In the genomic region with DNA sequence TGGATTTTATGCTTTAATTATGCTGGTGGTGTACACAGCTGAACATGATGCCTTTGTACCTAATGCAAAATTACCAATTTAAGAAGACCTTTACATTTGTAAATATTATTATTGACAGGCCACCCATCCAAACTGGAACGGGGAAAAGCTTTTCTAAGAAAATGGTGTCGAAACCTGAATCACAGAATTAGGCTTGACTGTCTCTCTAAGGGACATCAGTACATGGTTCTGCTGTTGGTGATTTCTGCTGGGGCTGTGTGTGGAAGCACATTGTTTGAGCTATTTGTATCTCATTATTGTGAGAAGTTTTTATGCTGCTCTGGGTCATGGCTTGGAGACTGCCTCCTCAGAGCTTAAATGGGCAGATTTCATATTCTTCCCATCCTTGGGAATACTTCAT, we compare ENCODE assay signal across 17 cellular contexts.
DNase-seq lines count a peak whose midpoint lies in the region; ATAC-seq and TF ChIP-seq lines count a peak whose summit lies in the region.
"Had no signal": no experiment of that assay in that cellular context is flagged by ENCODE, and none has a peak within 500 bp of the region (broad histone marks: within the 10 kb centered on the region; RNA-seq: fewer than 3 reads in every experiment).

No MANE protein-coding gene starts in this region.

- ATAC-seq in HG02840 (IDR thresholded peaks at IDR 0.05; ENCODE audit: low FRiP score, unreplicated experiment) = no peak
- ATAC-seq: Right ventricle myocardium inferior, SK-N-SH treated with all-trans-retinoic acid at 6 μM for 48 hours had no signal

- no peaks in the 10 kb centered on the region for H3K36me3 ChIP-seq in neural cell (ENCODE audit: insufficient read depth, low read length)
- H3K36me3 ChIP-seq: BLaER1 treated with 17β-estradiol and CSF1 and Interleukin-3, amounts not matched to agents 10 nM and 100 nM had no signal

- peaks cover 5% of the 10 kb centered on the region for H3F3A ChIP-seq in neural cell (ENCODE audit: insufficient read depth, low read length, poor library complexity, severe bottlenecking)

- TF ChIP-seq RAD21 in neural cell (conservative IDR thresholded peaks at IDR 0.05) = no peak

- H3K27ac Mint-ChIP-seq in activated naive CD4-positive, alpha-beta T cell treated with anti-CD3 and anti-CD28 coated beads for 36 hours = no peak overlapping the region
- no peak overlapping the region for H3K27ac Mint-ChIP-seq in activated T-helper 2 cell treated with anti-CD3 and anti-CD28 coated beads, Interferon-gamma antibody, Interleukin-2, Interleukin-4, amounts not matched to agents 10 μg/mL and 5 μg/mL and 100 μg/mL, durations not matched to agents 14 hours and 24 hours and 36 hours

- no peak overlapping the region for H2AFZ ChIP-seq in neural cell (ENCODE audit: low read depth, low read length)

- H3K9me3 ChIP-seq in neural cell (ENCODE audit: low read length) = no peaks in the 10 kb centered on the region
- H3K9me3 ChIP-seq: BLaER1 treated with 17β-estradiol and CSF1 and Interleukin-3, amounts not matched to agents 10 nM and 100 nM had no signal

- H3K27ac ChIP-seq in dorsolateral prefrontal cortex (peak overlapping the region; percentile 11 to 97 (median 91)), neural cell (ENCODE audit: low read length) (peak overlapping the region; percentile 22)
- H3K27ac ChIP-seq: 22Rv1; BLaER1 treated with 17β-estradiol and CSF1 and Interleukin-3, amounts not matched to agents 10 nM and 100 nM had no signal

- TF ChIP-seq EP300 in neural cell (conservative IDR thresholded peaks at IDR 0.05; ENCODE audit: poor library complexity, severe bottlenecking) = no peak

- H3K9me3 Mint-ChIP-seq in activated naive CD4-positive, alpha-beta T cell treated with anti-CD3 and anti-CD28 coated beads for 36 hours = no peaks in the 10 kb centered on the region
- no peaks in the 10 kb centered on the region for H3K9me3 Mint-ChIP-seq in activated T-helper 2 cell treated with anti-CD3 and anti-CD28 coated beads, Interferon-gamma antibody, Interleukin-2, Interleukin-4, amounts not matched to agents 10 μg/mL and 5 μg/mL and 100 μg/mL, durations not matched to agents 14 hours and 24 hours and 36 hours

- peak overlapping the region in 58 of 59 donors; percentile 2 to 71 (median 47) for H3K4me3 ChIP-seq in dorsolateral prefrontal cortex
- H3K4me3 ChIP-seq in neural cell (ENCODE audit: low read length) = no peak overlapping the region
- H3K4me3 ChIP-seq: BLaER1 treated with 17β-estradiol and CSF1 and Interleukin-3, amounts not matched to agents 10 nM and 100 nM had no signal

- H3K27me3 ChIP-seq in dorsolateral prefrontal cortex = no peaks in the 10 kb centered on the region
- H3K27me3 ChIP-seq in neural cell (ENCODE audit: insufficient read depth, low read depth, low read length) = no peaks in the 10 kb centered on the region
- H3K27me3 ChIP-seq: BLaER1 treated with 17β-estradiol and CSF1 and Interleukin-3, amounts not matched to agents 10 nM and 100 nM had no signal

- intact Hi-C loops in dorsolateral prefrontal cortex (cut with DNase I) = loop anchor here (2.0 to 5.0 kb wide), 3 partner anchors 16 to 419 kb away; a partner anchor contains a TSS
- intact Hi-C loops in activated naive CD4-positive, alpha-beta T cell treated with anti-CD3 and anti-CD28 coated beads for 36 hours (cut with micrococcal nuclease) = no loop called here
- intact Hi-C loops in activated T-helper 2 cell treated with anti-CD3 and anti-CD28 coated beads, Interferon-gamma antibody, Interleukin-2, Interleukin-4, amounts not matched to agents 10 μg/mL and 5 μg/mL and 100 μg/mL, durations not matched to agents 14 hours and 24 hours and 36 hours (cut with micrococcal nuclease) = no loop called here

- peaks cover 18% of the 10 kb centered on the region for H3K79me2 ChIP-seq in neural cell (replicated peaks; ENCODE audit: insufficient read depth, low read length)

- no peak overlapping the region for H3K4me3 Mint-ChIP-seq in activated naive CD4-positive, alpha-beta T cell treated with anti-CD3 and anti-CD28 coated beads for 36 hours
- H3K4me3 Mint-ChIP-seq in activated T-helper 2 cell treated with anti-CD3 and anti-CD28 coated beads, Interferon-gamma antibody, Interleukin-2, Interleukin-4, amounts not matched to agents 10 μg/mL and 5 μg/mL and 100 μg/mL, durations not matched to agents 14 hours and 24 hours and 36 hours (ENCODE audit: low read depth) = no peak overlapping the region

- H3K9ac ChIP-seq in neural cell (ENCODE audit: low read length) = peak overlapping the region; percentile 9
- H3K9ac ChIP-seq: BLaER1 treated with 17β-estradiol and CSF1 and Interleukin-3, amounts not matched to agents 10 nM and 100 nM had no signal

- H4K20me1 ChIP-seq in neural cell (ENCODE audit: insufficient read depth) = no peaks in the 10 kb centered on the region
- H4K20me1 ChIP-seq: BLaER1 treated with 17β-estradiol and CSF1 and Interleukin-3, amounts not matched to agents 10 nM and 100 nM had no signal

- H3K4me2 ChIP-seq in neural cell (ENCODE audit: low read length) = no peak overlapping the region
- H3K4me2 ChIP-seq: BLaER1 treated with 17β-estradiol and CSF1 and Interleukin-3, amounts not matched to agents 10 nM and 100 nM had no signal

- H3K27me3 Mint-ChIP-seq in activated naive CD4-positive, alpha-beta T cell treated with anti-CD3 and anti-CD28 coated beads for 36 hours (ENCODE audit: low read depth) = peaks cover 27% of the 10 kb centered on the region
- peaks cover 20% of the 10 kb centered on the region for H3K27me3 Mint-ChIP-seq in activated T-helper 2 cell treated with anti-CD3 and anti-CD28 coated beads, Interferon-gamma antibody, Interleukin-2, Interleukin-4, amounts not matched to agents 10 μg/mL and 5 μg/mL and 100 μg/mL, durations not matched to agents 14 hours and 24 hours and 36 hours (ENCODE audit: low read depth)

- CTCF ChIA-PET in activated naive CD4-positive, alpha-beta T cell treated with anti-CD3 and anti-CD28 coated beads for 36 hours (lab: Charles Lee) = no interaction called here

- H3K36me3 Mint-ChIP-seq in activated naive CD4-positive, alpha-beta T cell treated with anti-CD3 and anti-CD28 coated beads for 36 hours (ENCODE audit: low read depth) = no peaks in the 10 kb centered on the region
- no peaks in the 10 kb centered on the region for H3K36me3 Mint-ChIP-seq in activated T-helper 2 cell treated with anti-CD3 and anti-CD28 coated beads, Interferon-gamma antibody, Interleukin-2, Interleukin-4, amounts not matched to agents 10 μg/mL and 5 μg/mL and 100 μg/mL, durations not matched to agents 14 hours and 24 hours and 36 hours (ENCODE audit: low read depth)

- peak in 1 of 56 donors; percentile 4 for TF ChIP-seq CTCF in dorsolateral prefrontal cortex (IDR thresholded peaks at IDR 0.05 in 54 of 56, conservative IDR thresholded peaks at IDR 0.05 in 2 of 56; ENCODE audit: low read depth in 1 of 56, partially characterized antibody in 56 of 56)
- no peak for TF ChIP-seq CTCF in neural cell (IDR thresholded peaks at IDR 0.05; ENCODE audit: poor library complexity, severe bottlenecking)

- DNase-seq in NCI-H748 (lab: John Stamatoyannopoulos, UW; ENCODE audit: unreplicated experiment) (peak; percentile 22), NCI-H748 treated with DMSO at 0.1 percent for 48 hours (lab: John Stamatoyannopoulos, UW) (no peak), dorsolateral prefrontal cortex (no peak), SHP77 (lab: John Stamatoyannopoulos, UW) (no peak)
- DNase-seq in activated naive CD4-positive, alpha-beta T cell treated with anti-CD3 and anti-CD28 coated beads for 36 hours = no peak
- no peak for DNase-seq in activated T-helper 2 cell treated with anti-CD3 and anti-CD28 coated beads, Interferon-gamma antibody, Interleukin-2, Interleukin-4, amounts not matched to agents 10 μg/mL and 5 μg/mL and 100 μg/mL, durations not matched to agents 14 hours and 24 hours and 36 hours (ENCODE audit: low spot score)
- DNase-seq: DMS 273 treated with DMSO at 0.1 percent for 48 hours; Karpas-422; NCI-H1930; NCI-H524; NK-92 treated with Interleukin-12 subunit alpha and Interleukin-12 subunit beta, amount 100 ng/mL, for 24 hours had no signal

- H3K4me1 Mint-ChIP-seq in activated naive CD4-positive, alpha-beta T cell treated with anti-CD3 and anti-CD28 coated beads for 36 hours (ENCODE audit: low read depth) = peaks cover 7% of the 10 kb centered on the region
- H3K4me1 Mint-ChIP-seq in activated T-helper 2 cell treated with anti-CD3 and anti-CD28 coated beads, Interferon-gamma antibody, Interleukin-2, Interleukin-4, amounts not matched to agents 10 μg/mL and 5 μg/mL and 100 μg/mL, durations not matched to agents 14 hours and 24 hours and 36 hours (ENCODE audit: low read depth) = peaks cover 3% of the 10 kb centered on the region

- no peaks in the 10 kb centered on the region for H3K9me2 ChIP-seq in neural cell (ENCODE audit: insufficient read depth, low read length)

TF ChIP-seq in neural cell, 6 proteins besides CTCF, POLR2A, EP300 and RAD21 (continues in another document):
- TF ChIP-seq POLR2AphosphoS5 (IDR thresholded peaks at IDR 0.05) = no peak
- TF ChIP-seq MXI1 (conservative IDR thresholded peaks at IDR 0.05; ENCODE audit: poor library complexity, severe bottlenecking) = no peak
- TF ChIP-seq, protein P1, sequence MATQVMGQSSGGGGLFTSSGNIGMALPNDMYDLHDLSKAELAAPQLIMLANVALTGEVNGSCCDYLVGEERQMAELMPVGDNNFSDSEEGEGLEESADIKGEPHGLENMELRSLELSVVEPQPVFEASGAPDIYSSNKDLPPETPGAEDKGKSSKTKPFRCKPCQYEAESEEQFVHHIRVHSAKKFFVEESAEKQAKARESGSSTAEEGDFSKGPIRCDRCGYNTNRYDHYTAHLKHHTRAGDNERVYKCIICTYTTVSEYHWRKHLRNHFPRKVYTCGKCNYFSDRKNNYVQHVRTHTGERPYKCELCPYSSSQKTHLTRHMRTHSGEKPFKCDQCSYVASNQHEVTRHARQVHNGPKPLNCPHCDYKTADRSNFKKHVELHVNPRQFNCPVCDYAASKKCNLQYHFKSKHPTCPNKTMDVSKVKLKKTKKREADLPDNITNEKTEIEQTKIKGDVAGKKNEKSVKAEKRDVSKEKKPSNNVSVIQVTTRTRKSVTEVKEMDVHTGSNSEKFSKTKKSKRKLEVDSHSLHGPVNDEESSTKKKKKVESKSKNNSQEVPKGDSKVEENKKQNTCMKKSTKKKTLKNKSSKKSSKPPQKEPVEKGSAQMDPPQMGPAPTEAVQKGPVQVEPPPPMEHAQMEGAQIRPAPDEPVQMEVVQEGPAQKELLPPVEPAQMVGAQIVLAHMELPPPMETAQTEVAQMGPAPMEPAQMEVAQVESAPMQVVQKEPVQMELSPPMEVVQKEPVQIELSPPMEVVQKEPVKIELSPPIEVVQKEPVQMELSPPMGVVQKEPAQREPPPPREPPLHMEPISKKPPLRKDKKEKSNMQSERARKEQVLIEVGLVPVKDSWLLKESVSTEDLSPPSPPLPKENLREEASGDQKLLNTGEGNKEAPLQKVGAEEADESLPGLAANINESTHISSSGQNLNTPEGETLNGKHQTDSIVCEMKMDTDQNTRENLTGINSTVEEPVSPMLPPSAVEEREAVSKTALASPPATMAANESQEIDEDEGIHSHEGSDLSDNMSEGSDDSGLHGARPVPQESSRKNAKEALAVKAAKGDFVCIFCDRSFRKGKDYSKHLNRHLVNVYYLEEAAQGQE (IDR thresholded peaks at IDR 0.05; ENCODE audit: borderline replicate concordance) = no peak
- TF ChIP-seq EZH2 (IDR thresholded peaks at IDR 0.05; ENCODE audit: borderline replicate concordance, insufficient read depth, low read length, poor library complexity, severe bottlenecking) = no peak
- no peak for TF ChIP-seq TAF1 (IDR thresholded peaks at IDR 0.05; ENCODE audit: low read depth)

Comparison
In these comparisons a context has a peak if more than half of its experiments do, and no peak if none do; other contexts are left out.
1. intact Hi-C loops: an anchor here in dorsolateral prefrontal cortex (2.0 to 5.0 kb wide); none called in activated naive CD4-positive, alpha-beta T cell treated with anti-CD3 and anti-CD28 coated beads for 36 hours and activated T-helper 2 cell treated with anti-CD3 and anti-CD28 coated beads, Interferon-gamma antibody, Interleukin-2, Interleukin-4, amounts not matched to agents 10 μg/mL and 5 μg/mL and 100 μg/mL, durations not matched to agents 14 hours and 24 hours and 36 hours.